In the genomic region with DNA sequence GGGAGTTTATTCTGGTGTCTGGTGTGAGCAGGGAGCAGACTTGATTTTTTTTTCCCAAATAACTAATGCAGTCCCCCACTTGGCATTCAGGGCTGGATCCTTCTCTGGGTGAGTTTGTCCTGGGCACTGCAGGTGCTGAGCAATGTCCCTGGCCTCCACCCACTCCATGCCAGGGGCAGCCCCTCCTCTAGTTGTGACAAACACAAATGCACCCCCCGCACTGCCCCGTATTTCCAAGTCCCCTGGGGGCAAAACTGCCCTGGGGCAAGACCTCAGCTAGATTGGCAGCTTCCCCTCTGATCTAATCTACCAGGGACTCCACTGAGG, we compare ENCODE assay signal across 8 cellular contexts. TPM values are rescaled to one million over a fixed set of nuclear protein-coding genes. Genes with fewer than 3 reads are reported as not detected.
A peak's percentile ranks its signal among the peaks of the same experiment; 100 is the strongest.
DNase-seq lines count a peak whose midpoint lies in the region; ATAC-seq, FAIRE-seq and TF ChIP-seq lines count a peak whose summit lies in the region.

No MANE protein-coding gene starts in this region.

- H3K27me3 ChIP-seq in Peyer's patch, result no peaks in the 10 kb centered on the region
- no peaks in the 10 kb centered on the region for H3K27me3 ChIP-seq in foreskin keratinocyte
- H3K27me3 ChIP-seq in testis, result no peaks in the 10 kb centered on the region

- POLR2A ChIA-PET in activated CD4-positive, alpha-beta T cell treated with anti-CD3 and anti-CD28 coated beads, Interleukin-2, amount 10 ng/mL, durations not matched to agents 7 days and 5 days (lab: Charles Lee), result interaction anchor here (0.6 kb wide), 1 partner anchor 8 kb away, joined by 3 read pairs; no protein-coding TSS in a partner anchor

- TF ChIP-seq CTCF in Peyer's patch (IDR thresholded peaks at IDR 0.05), result no peak
- TF ChIP-seq CTCF in foreskin keratinocyte (conservative IDR thresholded peaks at IDR 0.05), result no peak
- TF ChIP-seq CTCF in testis (IDR thresholded peaks at IDR 0.05), result no peak

- H3K9me3 Mint-ChIP-seq in activated CD4-positive, alpha-beta T cell treated with anti-CD3 and anti-CD28 coated beads, Interleukin-2, amount 10 ng/mL, durations not matched to agents 7 days and 5 days, result no peaks in the 10 kb centered on the region

- H3K27ac Mint-ChIP-seq in activated CD4-positive, alpha-beta T cell treated with anti-CD3 and anti-CD28 coated beads, Interleukin-2, amount 10 ng/mL, durations not matched to agents 7 days and 5 days, result peak overlapping the region; percentile 93

- no peak for FAIRE-seq in GM19239 (lab: Jason Lieb, UNC)

- H3K9me3 ChIP-seq in Peyer's patch (no peaks in the 10 kb centered on the region), testis (no peaks in the 10 kb centered on the region)

- peak overlapping the region; percentile 63 for H3K4me3 Mint-ChIP-seq in activated CD4-positive, alpha-beta T cell treated with anti-CD3 and anti-CD28 coated beads, Interleukin-2, amount 10 ng/mL, durations not matched to agents 7 days and 5 days

- H3K36me3 Mint-ChIP-seq in activated CD4-positive, alpha-beta T cell treated with anti-CD3 and anti-CD28 coated beads, Interleukin-2, amount 10 ng/mL, durations not matched to agents 7 days and 5 days (ENCODE audit: low read depth), result peaks cover 59% of the 10 kb centered on the region

- H3K4me3 ChIP-seq in Peyer's patch (peak overlapping the region in 1 of 4 donors; percentile 21), testis (no peak overlapping the region)

- 65 to 79% methylated on average over 2 of the region's 2 CpGs for WGBS in testis, 2 donors

- intact Hi-C loops in testis (cut with DNase I; ENCODE audit: low total_unique reads), result no loop called here

- TF ChIP-seq POLR2A in Peyer's patch (IDR thresholded peaks at IDR 0.05), result no peak
- no peak for TF ChIP-seq POLR2A in testis (IDR thresholded peaks at IDR 0.05)

- peaks cover 74% of the 10 kb centered on the region for H3K4me1 Mint-ChIP-seq in activated CD4-positive, alpha-beta T cell treated with anti-CD3 and anti-CD28 coated beads, Interleukin-2, amount 10 ng/mL, durations not matched to agents 7 days and 5 days

- peaks cover 0 to 78% (median 50%) of the 10 kb centered on the region in 4 donors for H3K4me1 ChIP-seq in Peyer's patch
- H3K4me1 ChIP-seq in foreskin keratinocyte, result peaks cover 35% of the 10 kb centered on the region
- H3K4me1 ChIP-seq in testis, result peaks cover 36% of the 10 kb centered on the region

- no peaks in the 10 kb centered on the region for H3K27me3 Mint-ChIP-seq in activated CD4-positive, alpha-beta T cell treated with anti-CD3 and anti-CD28 coated beads, Interleukin-2, amount 10 ng/mL, durations not matched to agents 7 days and 5 days

- CTCF ChIA-PET in activated CD4-positive, alpha-beta T cell treated with anti-CD3 and anti-CD28 coated beads, Interleukin-2, amount 10 ng/mL, durations not matched to agents 7 days and 5 days (lab: Charles Lee), result interaction anchor here (2.3 kb wide), 1 partner anchor 20 kb away, joined by 9 read pairs; no protein-coding TSS in a partner anchor

- H3K36me3 ChIP-seq in Peyer's patch (peaks cover 0 to 11% (median 0%) of the 10 kb centered on the region in 3 donors), testis (ENCODE audit: low read depth, missing control alignments) (no peaks in the 10 kb centered on the region)

- ATAC-seq in foreskin keratinocyte, result no peak
- no peak for ATAC-seq in HG03025 (IDR thresholded peaks at IDR 0.05; ENCODE audit: low FRiP score, unreplicated experiment)

- H3K27ac ChIP-seq in Peyer's patch (peak overlapping the region; percentile 63 to 99 (median 76)), foreskin keratinocyte (peak overlapping the region; percentile 53), testis (peak overlapping the region; percentile 29 to 50)

- DNase-seq in activated CD4-positive, alpha-beta T cell treated with anti-CD3 and anti-CD28 coated beads, Interleukin-2, amount 10 ng/mL, durations not matched to agents 7 days and 5 days, result no peak
- no peak for DNase-seq in activated CD4-positive, alpha-beta T cell treated with anti-CD3 and anti-CD28 coated beads for 1 hour
- DNase-seq in Peyer's patch (no peak), foreskin keratinocyte (no peak), testis (no peak), AG08396 (ENCODE audit: low spot score) (no peak), GM19239 (ENCODE audit: insufficient read length, low spot score) (no peak)

RNA-seq across cellular contexts. Expression of a gene that starts 6.4 kb away (rescaled TPM):
- 100 to 1,000 TPM; 217 to 239 TPM for total RNA-seq in activated CD4-positive, alpha-beta T cell treated with anti-CD3 and anti-CD28 coated beads, Interleukin-2, amount 10 ng/mL, durations not matched to agents 7 days and 5 days
- total RNA-seq in Peyer's patch (10 to 100 TPM; 32.6 to 55.3 (median 35.1) TPM), foreskin keratinocyte (30.1 and 32.9 TPM in 2 replicates), testis (10 to 100 TPM; 22.8 to 31.6 TPM)
- polyA plus RNA-seq in foreskin keratinocyte (36.0 and 37.8 TPM in 2 replicates), testis (ENCODE audit: insufficient read depth, low read depth, low replicate concordance) (17.8 TPM)

RNA-seq across cellular contexts. Expression of a gene that starts 7.0 kb away (rescaled TPM):
- total RNA-seq in activated CD4-positive, alpha-beta T cell treated with anti-CD3 and anti-CD28 coated beads, Interleukin-2, amount 10 ng/mL, durations not matched to agents 7 days and 5 days, result 1 to 10 TPM; 7.5 to 9.9 TPM
- total RNA-seq in Peyer's patch (1 to 10 TPM; 1.3 to 9.9 (median 3.8) TPM), foreskin keratinocyte (2.0 and 3.1 TPM in 2 replicates), testis (100 to 1,000 TPM; 208 to 276 TPM)
- polyA plus RNA-seq in foreskin keratinocyte (3.8 and 4.4 TPM in 2 replicates), testis (ENCODE audit: insufficient read depth, low read depth, low replicate concordance) (796 TPM)

RNA-seq across cellular contexts. Expression of a gene that starts 38.6 kb away (rescaled TPM):
- total RNA-seq in activated CD4-positive, alpha-beta T cell treated with anti-CD3 and anti-CD28 coated beads, Interleukin-2, amount 10 ng/mL, durations not matched to agents 7 days and 5 days, result 100 to 1,000 TPM; 198 to 228 TPM
- total RNA-seq in Peyer's patch (100 to 1,000 TPM; 119 to 253 (median 192) TPM), foreskin keratinocyte (65.6 and 69.4 TPM in 2 replicates), testis (100 to 1,000 TPM in 1 of 2 donors, 10 to 100 TPM in 1; 93.0 to 103 TPM)
- polyA plus RNA-seq in foreskin keratinocyte (45.3 and 58.3 TPM in 2 replicates), testis (ENCODE audit: insufficient read depth, low read depth, low replicate concordance) (76.5 TPM)

Comparison
In these comparisons a context has a peak if more than half of its experiments do, and no peak if none do; other contexts are left out.
1. RNA of a gene that starts 7.0 kb away (total RNA-seq): 208 to 276 TPM in testis; 7.5 to 9.9 TPM in activated CD4-positive, alpha-beta T cell treated with anti-CD3 and anti-CD28 coated beads, Interleukin-2, amount 10 ng/mL, durations not matched to agents 7 days and 5 days, 1.3 to 9.9 TPM in Peyer's patch and 2.0 to 3.1 TPM in foreskin keratinocyte; every median in the first group is over 10 times any median in the second.
2. Peak in every context shown above with its lines, with median percentiles within 50 percentile points of each other: H3K27ac ChIP-seq.